In the genomic region with DNA sequence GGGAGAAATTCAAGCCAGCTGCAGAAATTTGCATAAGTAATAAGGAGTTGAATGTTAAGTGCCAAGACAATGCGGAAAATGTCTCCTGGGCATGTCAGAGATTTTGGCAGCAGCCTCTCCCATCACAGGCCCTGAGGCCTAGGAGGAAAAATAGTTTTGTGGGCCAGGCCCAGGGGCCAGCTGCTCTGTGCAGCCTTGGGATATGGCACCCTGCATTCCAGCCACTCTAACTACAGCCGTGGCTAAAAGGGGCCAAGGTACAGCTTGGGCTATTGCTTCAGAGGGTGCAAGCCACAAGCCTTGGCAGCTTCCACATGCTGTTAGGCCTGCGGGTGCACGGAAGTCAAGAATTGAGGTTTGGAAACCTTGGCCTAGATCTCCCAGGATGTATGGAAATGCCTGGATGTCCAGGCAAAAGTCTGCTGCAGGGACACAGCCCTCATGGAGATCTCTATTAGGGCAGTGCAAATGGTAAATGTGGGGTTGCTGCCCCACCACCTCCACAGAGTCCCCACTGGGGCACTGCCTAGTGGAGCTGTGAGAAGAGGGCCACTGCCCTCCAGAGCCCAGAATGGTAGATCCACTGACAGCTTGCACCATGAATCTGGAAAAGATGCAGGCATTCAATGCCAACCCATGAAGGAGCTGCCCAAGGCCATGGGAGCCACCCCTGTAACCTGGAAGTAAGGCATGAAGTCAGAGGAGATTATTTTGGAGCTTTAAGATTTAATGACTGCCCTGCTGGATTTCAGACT, we compare ENCODE assay signal across 13 cellular contexts.
A peak's percentile ranks its signal among the peaks of the same experiment; 100 is the strongest.
DNase-seq lines count a peak whose midpoint lies in the region; ATAC-seq and TF ChIP-seq lines count a peak whose summit lies in the region.
"Had no signal": no experiment of that assay in that cellular context is flagged by ENCODE, and none has a peak within 500 bp of the region (broad histone marks: within the 10 kb centered on the region; RNA-seq: fewer than 3 reads in every experiment).

No MANE protein-coding gene starts in this region.

- no peaks in the 10 kb centered on the region for H3K9me3 ChIP-seq in SK-N-MC (ENCODE audit: low read depth, low read length)
- H3K9me3 ChIP-seq in sigmoid colon, result no peaks in the 10 kb centered on the region

- DNase-seq in EH (ENCODE audit: low read depth), result peak; percentile 58
- no peak for DNase-seq in SK-N-MC (ENCODE audit: low read depth, low spot score)
- peak; percentile 19 for DNase-seq in fibroblast of villous mesenchyme (ENCODE audit: low read depth)
- peak; percentile 71 for DNase-seq in osteocyte (ENCODE audit: extremely low spot score, unreplicated experiment)
- no peak for DNase-seq in caudate nucleus (lab: John Stamatoyannopoulos, UW)
- DNase-seq in sigmoid colon, result no peak
- DNase-seq: KG1, NCI-H1092 treated with DMSO at 0.1 percent for 48 hours, NCI-H1694 treated with DMSO at 0.1 percent for 48 hours, NCI-H2171, NCI-H82 had no signal

- WGBS in sigmoid colon, 2 donors, result 79 to 89% methylated on average over 4 of the region's 4 CpGs

- TF ChIP-seq POLR2A in sigmoid colon (IDR thresholded peaks at IDR 0.05), result no peak

- H3K9ac ChIP-seq in SK-N-MC (ENCODE audit: insufficient read length), result no peak overlapping the region

- no peak for ATAC-seq in GM18873 (IDR thresholded peaks at IDR 0.05; ENCODE audit: low FRiP score, unreplicated experiment)

- peaks cover 17% of the 10 kb centered on the region for H3K4me1 Mint-ChIP-seq in osteocyte (ENCODE audit: unreplicated experiment)

- no peak for TF ChIP-seq CTCF in fibroblast of villous mesenchyme (IDR thresholded peaks at IDR 0.05; ENCODE audit: insufficient read depth, low read depth, low read length)
- no peak for TF ChIP-seq CTCF in osteocyte (IDR thresholded peaks at IDR 0.05)
- no peak for TF ChIP-seq CTCF in sigmoid colon (IDR thresholded peaks at IDR 0.05)

- peaks cover 0 to 21% (median 16%) of the 10 kb centered on the region in 4 donors for H3K4me1 ChIP-seq in sigmoid colon

- intact Hi-C loops in sigmoid colon (cut with DNase I), result no loop called here

- H3K27me3 Mint-ChIP-seq in osteocyte (ENCODE audit: unreplicated experiment), result no peaks in the 10 kb centered on the region

- H3K27ac ChIP-seq in SK-N-MC (peak overlapping the region; percentile 82), caudate nucleus (ENCODE audit: low read depth, low read length) (no peak overlapping the region), sigmoid colon (peak overlapping the region in 1 of 4 donors; percentile 16)

- no peak overlapping the region for H3K4me3 Mint-ChIP-seq in osteocyte (ENCODE audit: unreplicated experiment)

- H3K27me3 ChIP-seq in sigmoid colon, result no peaks in the 10 kb centered on the region
- H3K27me3 ChIP-seq: BLaER1 treated with 17β-estradiol and CSF1 and Interleukin-3, amounts not matched to agents 10 nM and 100 nM had no signal

- H3K9me3 Mint-ChIP-seq in osteocyte (ENCODE audit: unreplicated experiment), result no peaks in the 10 kb centered on the region

- H3K27ac Mint-ChIP-seq in osteocyte (ENCODE audit: unreplicated experiment), result peak overlapping the region; percentile 63

- peak overlapping the region; percentile 55 for H3K4me3 ChIP-seq in SK-N-MC
- H3K4me3 ChIP-seq in fibroblast of villous mesenchyme (ENCODE audit: low read depth, low read length), result no peak overlapping the region
- H3K4me3 ChIP-seq in sigmoid colon, result no peak overlapping the region
- H3K4me3 ChIP-seq: BLaER1 treated with 17β-estradiol and CSF1 and Interleukin-3, amounts not matched to agents 10 nM and 100 nM had no signal

- H3K36me3 ChIP-seq in SK-N-MC (ENCODE audit: insufficient read depth, low read length) (peaks cover 7% of the 10 kb centered on the region; the same call in 1 of the 2 replicates), sigmoid colon (peaks cover 0 to 8% (median 0%) of the 10 kb centered on the region in 4 donors)

- no peak for TF ChIP-seq EP300 in sigmoid colon (IDR thresholded peaks at IDR 0.05)

- H3K36me3 Mint-ChIP-seq in osteocyte (ENCODE audit: unreplicated experiment), result peaks cover 10% of the 10 kb centered on the region

Comparison
In these comparisons a context has a peak if more than half of its experiments do, and no peak if none do; other contexts are left out.
1. DNase-seq: peak in EH (single experiment), fibroblast of villous mesenchyme (single experiment) and osteocyte (single experiment); none in SK-N-MC (single experiment), caudate nucleus (0 of 61) and sigmoid colon (single experiment).